Comparison of ENCODE assay signal across 1 cellular context in genomic region chr19:2922987-2923386, GRCh38.
TF ChIP-seq lines count a peak whose summit lies in the region.

No MANE protein-coding gene starts in this region.

TF ChIP-seq in GM23338, 12 proteins besides CTCF, POLR2A, EP300 and RAD21:
- TF ChIP-seq REST (IDR thresholded peaks at IDR 0.05; ENCODE audit: unreplicated experiment) (no peak), POLR2AphosphoS5 (IDR thresholded peaks at IDR 0.05; ENCODE audit: low read depth) (no peak), EZH2 (IDR thresholded peaks at IDR 0.05; ENCODE audit: low read depth, unreplicated experiment) (no peak), EZH2phosphoT487 (IDR thresholded peaks at IDR 0.05; ENCODE audit: unreplicated experiment) (no peak), ZNF462 (CRISPR knock-in tag; IDR thresholded peaks at IDR 0.05) (no peak), JUNB (IDR thresholded peaks at IDR 0.05; ENCODE audit: unreplicated experiment) (no peak), ZNF331 (CRISPR knock-in tag; IDR thresholded peaks at IDR 0.05; ENCODE audit: low read depth) (no peak), NANOG (IDR thresholded peaks at IDR 0.05; ENCODE audit: borderline replicate concordance) (no peak), ZNF114 (CRISPR knock-in tag; IDR thresholded peaks at IDR 0.05) (no peak), STAT1 (IDR thresholded peaks at IDR 0.05; ENCODE audit: unreplicated experiment) (no peak), CREB1 (CRISPR knock-in tag; IDR thresholded peaks at IDR 0.05; ENCODE audit: low read depth) (no peak), ETS1 (IDR thresholded peaks at IDR 0.05) (no peak)
